14 cellular contexts compared by ENCODE assay signal in the genomic region with DNA sequence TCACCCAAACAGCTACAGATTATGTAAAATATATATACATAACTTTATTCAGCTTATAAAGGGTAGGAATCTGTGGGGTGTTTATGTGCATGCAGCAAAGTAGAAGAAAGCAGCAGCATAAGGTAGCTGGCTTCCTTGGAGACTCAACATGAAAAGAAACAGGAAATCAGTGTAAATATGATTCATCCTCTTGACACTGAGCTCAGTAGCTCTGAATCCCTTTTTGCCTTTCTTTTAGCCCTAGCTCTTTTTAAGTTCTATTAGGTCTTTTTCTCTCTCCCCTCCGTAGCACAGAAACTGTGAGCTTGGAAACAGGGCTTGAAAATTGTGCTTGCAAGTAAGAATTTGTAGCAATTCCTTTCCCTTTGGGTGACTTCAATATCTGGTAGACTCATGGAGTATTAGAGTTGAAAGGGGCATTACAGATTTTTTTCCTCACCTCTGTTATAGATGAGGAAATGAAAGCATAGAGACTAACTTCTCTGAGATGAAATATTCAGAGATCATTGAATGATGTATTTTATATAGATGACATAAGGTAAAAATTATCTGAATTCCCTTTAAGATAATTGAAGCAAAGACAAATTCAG.
DNase-seq lines count a peak whose midpoint lies in the region; ATAC-seq lines count a peak whose summit lies in the region.
"Had no signal": no experiment of that assay in that cellular context is flagged by ENCODE, and none has a peak within 500 bp of the region (broad histone marks: within the 10 kb centered on the region; RNA-seq: fewer than 3 reads in every experiment).

No MANE protein-coding gene starts in this region.

- H3K9me3 Mint-ChIP-seq in stimulated activated naive B cell treated with anti-CD40 and anti-IgM and Interleukin-4, amounts not matched to agents 10 μg/mL and 1 μg/mL and 100 μg/mL, for 72 hours, result peaks cover 4 to 11% of the 10 kb centered on the region in 2 donors
- H3K9me3 Mint-ChIP-seq: activated T-helper 2 cell treated with anti-CD3 and anti-CD28 coated beads, Interferon-gamma antibody, Interleukin-2, Interleukin-4, amounts not matched to agents 10 μg/mL and 5 μg/mL and 100 μg/mL, durations not matched to agents 14 hours and 24 hours and 36 hours had no signal

- H3K27me3 Mint-ChIP-seq in stimulated activated naive B cell treated with anti-CD40 and anti-IgM and Interleukin-4, amounts not matched to agents 10 μg/mL and 1 μg/mL and 100 μg/mL, for 72 hours, result no peaks in the 10 kb centered on the region

- no peaks in the 10 kb centered on the region for H3K36me3 ChIP-seq in SJSA1
- H3K36me3 ChIP-seq: MG63 had no signal

- H3K4me1 Mint-ChIP-seq in stimulated activated naive B cell treated with anti-CD40 and anti-IgM and Interleukin-4, amounts not matched to agents 10 μg/mL and 1 μg/mL and 100 μg/mL, for 72 hours, result peaks cover 6 to 10% of the 10 kb centered on the region in 2 donors

- no peak overlapping the region for H3K27ac Mint-ChIP-seq in stimulated activated naive B cell treated with anti-CD40 and anti-IgM and Interleukin-4, amounts not matched to agents 10 μg/mL and 1 μg/mL and 100 μg/mL, for 72 hours
- H3K27ac Mint-ChIP-seq: activated T-helper 2 cell treated with anti-CD3 and anti-CD28 coated beads, Interferon-gamma antibody, Interleukin-2, Interleukin-4, amounts not matched to agents 10 μg/mL and 5 μg/mL and 100 μg/mL, durations not matched to agents 14 hours and 24 hours and 36 hours had no signal

- H3K27ac ChIP-seq in SJSA1, result peak overlapping the region; percentile 26; the same call in 1 of the 2 replicates

- no peak overlapping the region for H3K4me3 ChIP-seq in SJSA1
- H3K4me3 ChIP-seq: MG63 had no signal

- peaks cover 0 to 6% of the 10 kb centered on the region in 2 donors for H3K36me3 Mint-ChIP-seq in stimulated activated naive B cell treated with anti-CD40 and anti-IgM and Interleukin-4, amounts not matched to agents 10 μg/mL and 1 μg/mL and 100 μg/mL, for 72 hours

- H3K4me1 ChIP-seq in SJSA1 (replicated peaks), result peaks cover 18% of the 10 kb centered on the region

- DNase-seq in DMS53 (lab: John Stamatoyannopoulos, UW), result peak; percentile 44
- DNase-seq in DMS53 treated with DMSO at 0.1 percent for 48 hours (lab: John Stamatoyannopoulos, UW; ENCODE audit: unreplicated experiment), result no peak
- DNase-seq in SJSA1 (ENCODE audit: low read depth in 1 of 2, low spot score in 2 of 2), result peak in 1 of 2 experiments; percentile 28
- DNase-seq in fibroblast of peridontal ligament (ENCODE audit: extremely low read depth), result peak; percentile 15
- DNase-seq in stimulated activated naive B cell treated with anti-CD40 and anti-IgM and Interleukin-4, amounts not matched to agents 10 μg/mL and 1 μg/mL and 100 μg/mL, for 72 hours, result no peak
- no peak for DNase-seq in stimulated activated CD4-positive, alpha-beta T cell treated with anti-CD3 and anti-CD28 coated beads, Interleukin-4, amount 100 ng/mL, for 4 hours
- no peak for DNase-seq in NCI-H187 treated with DMSO at 0.1 percent for 48 hours (lab: John Stamatoyannopoulos, UW)
- DNase-seq in HK-2 (ENCODE audit: unreplicated experiment), result no peak
- DNase-seq: 8988T; activated CD4-positive, alpha-beta T cell treated with anti-CD3 and anti-CD28 coated beads, Interleukin-2, amount 50 U/mL, for 4 hours; MG63; NCI-H345; T-helper 2 cell had no signal

- no peaks in the 10 kb centered on the region for H3K9me3 ChIP-seq in SJSA1 (replicated peaks)
- H3K9me3 ChIP-seq: MG63 had no signal

- no peak overlapping the region for H3K4me3 Mint-ChIP-seq in stimulated activated naive B cell treated with anti-CD40 and anti-IgM and Interleukin-4, amounts not matched to agents 10 μg/mL and 1 μg/mL and 100 μg/mL, for 72 hours

- H3K27me3 ChIP-seq in SJSA1 (replicated peaks), result no peaks in the 10 kb centered on the region
- H3K27me3 ChIP-seq: MG63 had no signal

- ATAC-seq in stimulated activated naive B cell treated with anti-CD40 and anti-IgM and Interleukin-4, amounts not matched to agents 10 μg/mL and 1 μg/mL and 100 μg/mL, for 72 hours (replicated peaks), result peak; percentile 44 to 52

Comparison
In these comparisons a context has a peak if more than half of its experiments do, and no peak if none do; other contexts are left out.
1. DNase-seq: peak in DMS53 (single experiment) and fibroblast of peridontal ligament (single experiment); none in DMS53 treated with DMSO at 0.1 percent for 48 hours (single experiment), stimulated activated naive B cell treated with anti-CD40 and anti-IgM and Interleukin-4, amounts not matched to agents 10 μg/mL and 1 μg/mL and 100 μg/mL, for 72 hours (single experiment), stimulated activated CD4-positive, alpha-beta T cell treated with anti-CD3 and anti-CD28 coated beads, Interleukin-4, amount 100 ng/mL, for 4 hours (0 of 2), NCI-H187 treated with DMSO at 0.1 percent for 48 hours (single experiment) and HK-2 (single experiment).